In the genomic region with DNA sequence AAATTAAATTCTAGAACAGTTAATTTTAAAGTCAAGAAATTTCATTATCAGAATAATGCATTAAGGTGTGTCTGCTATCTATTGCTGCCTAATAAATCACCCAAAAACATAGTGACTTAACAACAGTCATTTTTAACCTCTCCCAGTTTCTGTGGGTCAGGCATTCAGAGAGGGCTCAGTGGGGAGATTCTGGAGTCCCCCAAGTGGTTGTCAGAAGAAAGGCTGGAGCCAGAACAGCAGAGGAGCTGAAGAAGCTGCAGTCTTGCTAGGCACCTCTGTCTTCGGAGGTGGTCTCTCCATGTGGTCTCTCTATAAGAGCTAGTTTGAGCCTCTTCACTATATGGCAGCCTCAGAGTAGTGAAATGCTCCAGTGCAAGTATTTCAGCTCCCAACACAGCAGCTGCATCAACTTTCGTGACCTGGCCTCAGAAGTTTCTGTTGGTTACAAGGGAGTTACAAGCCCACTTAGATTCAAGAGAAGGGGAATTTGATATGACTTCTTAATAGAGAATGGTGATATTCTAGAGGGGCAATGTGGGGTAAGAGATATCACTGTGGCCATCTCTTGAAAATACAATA, we compare ENCODE assay signal across 30 cellular contexts. TPM values are rescaled to one million over a fixed set of nuclear protein-coding genes. Genes with fewer than 3 reads are reported as not detected.
DNase-seq lines count a peak whose midpoint lies in the region; ATAC-seq and TF ChIP-seq lines count a peak whose summit lies in the region.
"Had no signal": no experiment of that assay in that cellular context is flagged by ENCODE, and none has a peak within 500 bp of the region (broad histone marks: within the 10 kb centered on the region; RNA-seq: fewer than 3 reads in every experiment).

No MANE protein-coding gene starts in this region.

- H2AFZ ChIP-seq in GM23338 = no peak overlapping the region

- TF ChIP-seq CTCF in AG10803 (conservative IDR thresholded peaks at IDR 0.05; ENCODE audit: low read length) (peak; percentile 10), GM23338 (conservative IDR thresholded peaks at IDR 0.05; ENCODE audit: low read depth in 2 of 2) (peak; percentile 25 to 28), astrocyte of the cerebellum (IDR thresholded peaks at IDR 0.05; ENCODE audit: low read depth, low read length, missing control alignments) (peak; percentile 26)

- H3K4me1 Mint-ChIP-seq in GM23338 = peaks cover 10% of the 10 kb centered on the region; the same call in 2 of the 3 replicates

- no CpG with 5 or more reads among the region's 2 CpGs for WGBS in iPS DF 6.9 (ENCODE audit: insufficient coverage, insufficient read length)

- H3K4me1 ChIP-seq in GM23338 (ENCODE audit: insufficient read depth) (peaks cover 8% of the 10 kb centered on the region; the same call in 1 of the 2 replicates), iPS DF 6.9 (ENCODE audit: control insufficient read depth, insufficient read depth, low read length) (no peaks in the 10 kb centered on the region)
- H3K4me1 ChIP-seq: Caco-2, Peyer's patch, SJSA1 had no signal

- no peaks in the 10 kb centered on the region for H3K79me2 ChIP-seq in GM23338 (replicated peaks; ENCODE audit: insufficient read depth)

- no peaks in the 10 kb centered on the region for H3K27me3 ChIP-seq in GM23338 (ENCODE audit: insufficient read depth)
- no peaks in the 10 kb centered on the region for H3K27me3 ChIP-seq in iPS DF 6.9 (ENCODE audit: control insufficient read depth, insufficient read depth, low read length)
- H3K27me3 ChIP-seq: foreskin keratinocyte, Peyer's patch, SJSA1 had no signal

- H3K4me3 ChIP-seq in AG10803 (ENCODE audit: low read length) = no peak overlapping the region
- no peak overlapping the region for H3K4me3 ChIP-seq in GM23338
- no peak overlapping the region for H3K4me3 ChIP-seq in astrocyte of the cerebellum (ENCODE audit: low read depth, low read length)
- H3K4me3 ChIP-seq in iPS DF 6.9 (ENCODE audit: low read length) = no peak overlapping the region
- H3K4me3 ChIP-seq: coronary artery, mucosa of descending colon, Peyer's patch, SJSA1 had no signal

- no peaks in the 10 kb centered on the region for H3K9me3 ChIP-seq in iPS DF 6.9 (ENCODE audit: control insufficient read depth, insufficient read depth, low read length)
- H3K9me3 ChIP-seq: Caco-2, mucosa of descending colon, Peyer's patch, SJSA1 had no signal

- H4K20me1 ChIP-seq in GM23338 (replicated peaks; ENCODE audit: insufficient read depth) = no peaks in the 10 kb centered on the region

- no peaks in the 10 kb centered on the region for H3K36me3 ChIP-seq in GM23338 (ENCODE audit: insufficient read depth)
- no peaks in the 10 kb centered on the region for H3K36me3 ChIP-seq in iPS DF 6.9 (ENCODE audit: control insufficient read depth, insufficient read depth, low read length)
- H3K36me3 ChIP-seq: Peyer's patch, SJSA1 had no signal

- no peak overlapping the region for H3K4me3 Mint-ChIP-seq in GM23338
- H3K4me3 Mint-ChIP-seq: activated CD4-positive, alpha-beta memory T cell treated with anti-CD3 and anti-CD28 coated beads for 36 hours; activated naive CD4-positive, alpha-beta T cell treated with anti-CD3 and anti-CD28 coated beads for 36 hours; activated T-helper 1 cell treated with anti-CD3 and anti-CD28 coated beads, Interleukin-12 subunit alpha, Interleukin-12 subunit beta, Interleukin-2, Interleukin-4 antibody, amounts not matched to agents 30 ng/mL and 10 ng/mL and 1 ng/mL, durations not matched to agents 14 hours and 24 hours and 36 hours; effector memory CD8-positive, alpha-beta T cell had no signal

- H3K27me3 Mint-ChIP-seq in GM23338 (ENCODE audit: insufficient read depth, low read depth, poor library complexity) = no peaks in the 10 kb centered on the region

- no peaks in the 10 kb centered on the region for H3K9me2 ChIP-seq in GM23338 (ENCODE audit: insufficient read depth)

- H3K27ac Mint-ChIP-seq in GM23338 = no peak overlapping the region
- H3K27ac Mint-ChIP-seq: activated CD4-positive, alpha-beta memory T cell treated with anti-CD3 and anti-CD28 coated beads for 36 hours; activated naive CD4-positive, alpha-beta T cell treated with anti-CD3 and anti-CD28 coated beads for 36 hours; activated T-helper 1 cell treated with anti-CD3 and anti-CD28 coated beads, Interleukin-12 subunit alpha, Interleukin-12 subunit beta, Interleukin-2, Interleukin-4 antibody, amounts not matched to agents 30 ng/mL and 10 ng/mL and 1 ng/mL, durations not matched to agents 14 hours and 24 hours and 36 hours; effector memory CD8-positive, alpha-beta T cell; progenitor cell of endocrine pancreas had no signal

- peak; percentile 93 for ATAC-seq in GM23338
- ATAC-seq in HG03520 (IDR thresholded peaks at IDR 0.05; ENCODE audit: unreplicated experiment) = no peak
- ATAC-seq: effector memory CD8-positive, alpha-beta T cell; esophagus mucosa; foreskin keratinocyte; mucosa of descending colon had no signal

- peaks cover 3% of the 10 kb centered on the region; the same call in 1 of the 3 replicates for H3K36me3 Mint-ChIP-seq in GM23338 (ENCODE audit: low read depth)
- H3K36me3 Mint-ChIP-seq: activated CD4-positive, alpha-beta memory T cell treated with anti-CD3 and anti-CD28 coated beads for 36 hours had no signal

- in situ Hi-C loops in astrocyte of the cerebellum (cut with HindIII; ENCODE audit: low sequenced_read_pairs) = loop anchor here (5.0 kb wide), 1 partner anchor 53 kb away; no protein-coding TSS in a partner anchor

- H3K4me2 ChIP-seq in GM23338 = no peak overlapping the region

- no peak overlapping the region for H3K27ac ChIP-seq in GM23338 (ENCODE audit: low read depth)
- H3K27ac ChIP-seq in iPS DF 6.9 (ENCODE audit: low read length) = no peak overlapping the region
- H3K27ac ChIP-seq: C4-2B, coronary artery, foreskin keratinocyte, Peyer's patch, SJSA1 had no signal

- H3F3A ChIP-seq in GM23338 (replicated peaks; ENCODE audit: low read depth) = no peaks in the 10 kb centered on the region

- H3K9me3 Mint-ChIP-seq in GM23338 = peaks cover 4% of the 10 kb centered on the region
- H3K9me3 Mint-ChIP-seq: activated CD4-positive, alpha-beta memory T cell treated with anti-CD3 and anti-CD28 coated beads for 36 hours; activated naive CD4-positive, alpha-beta T cell treated with anti-CD3 and anti-CD28 coated beads for 36 hours; activated T-helper 1 cell treated with anti-CD3 and anti-CD28 coated beads, Interleukin-12 subunit alpha, Interleukin-12 subunit beta, Interleukin-2, Interleukin-4 antibody, amounts not matched to agents 30 ng/mL and 10 ng/mL and 1 ng/mL, durations not matched to agents 14 hours and 24 hours and 36 hours; effector memory CD8-positive, alpha-beta T cell had no signal

- DNase-seq in AG10803 (ENCODE audit: low read depth) (no peak), GM23338 (ENCODE audit: low spot score) (peak; percentile 54), astrocyte of the cerebellum (ENCODE audit: low read depth) (no peak), iPS DF 6.9 (ENCODE audit: low read depth, low spot score) (peak; percentile 13), NOMO-1 treated with dmso at 0.1 percent for 144 hours (lab: John Stamatoyannopoulos, UW; ENCODE audit: unreplicated experiment) (no peak), SIG-M5 treated with dmso at 0.1 percent for 504 hours (lab: John Stamatoyannopoulos, UW; ENCODE audit: unreplicated experiment) (no peak), dedifferentiated amniotic fluid mesenchymal stem cell (ENCODE audit: extremely low spot score) (no peak)
- DNase-seq: activated CD4-positive, alpha-beta memory T cell treated with anti-CD3 and anti-CD28 coated beads for 36 hours; activated CD4-positive, CD25-positive, alpha-beta regulatory T cell treated with anti-CD3 and anti-CD28 coated beads, Interleukin-2, amount 50 U/mL, for 72 hours; activated CD8-positive, alpha-beta memory T cell treated with anti-CD3 and anti-CD28 coated beads, Interleukin-2, amount 50 U/mL, for 4 hours; activated naive CD4-positive, alpha-beta T cell treated with anti-CD3 and anti-CD28 coated beads for 36 hours; amniotic stem cell; Caco-2; effector memory CD8-positive, alpha-beta T cell; foreskin keratinocyte; Karpas-422; mucosa of descending colon; NCI-H187; NCI-H526; Peyer's patch; stimulated activated naive CD4-positive, alpha-beta T cell; T-helper 1 cell had no signal

TF ChIP-seq in GM23338, 12 proteins besides CTCF, POLR2A, EP300 and RAD21 (continues in another document):
- TF ChIP-seq, protein P1, sequence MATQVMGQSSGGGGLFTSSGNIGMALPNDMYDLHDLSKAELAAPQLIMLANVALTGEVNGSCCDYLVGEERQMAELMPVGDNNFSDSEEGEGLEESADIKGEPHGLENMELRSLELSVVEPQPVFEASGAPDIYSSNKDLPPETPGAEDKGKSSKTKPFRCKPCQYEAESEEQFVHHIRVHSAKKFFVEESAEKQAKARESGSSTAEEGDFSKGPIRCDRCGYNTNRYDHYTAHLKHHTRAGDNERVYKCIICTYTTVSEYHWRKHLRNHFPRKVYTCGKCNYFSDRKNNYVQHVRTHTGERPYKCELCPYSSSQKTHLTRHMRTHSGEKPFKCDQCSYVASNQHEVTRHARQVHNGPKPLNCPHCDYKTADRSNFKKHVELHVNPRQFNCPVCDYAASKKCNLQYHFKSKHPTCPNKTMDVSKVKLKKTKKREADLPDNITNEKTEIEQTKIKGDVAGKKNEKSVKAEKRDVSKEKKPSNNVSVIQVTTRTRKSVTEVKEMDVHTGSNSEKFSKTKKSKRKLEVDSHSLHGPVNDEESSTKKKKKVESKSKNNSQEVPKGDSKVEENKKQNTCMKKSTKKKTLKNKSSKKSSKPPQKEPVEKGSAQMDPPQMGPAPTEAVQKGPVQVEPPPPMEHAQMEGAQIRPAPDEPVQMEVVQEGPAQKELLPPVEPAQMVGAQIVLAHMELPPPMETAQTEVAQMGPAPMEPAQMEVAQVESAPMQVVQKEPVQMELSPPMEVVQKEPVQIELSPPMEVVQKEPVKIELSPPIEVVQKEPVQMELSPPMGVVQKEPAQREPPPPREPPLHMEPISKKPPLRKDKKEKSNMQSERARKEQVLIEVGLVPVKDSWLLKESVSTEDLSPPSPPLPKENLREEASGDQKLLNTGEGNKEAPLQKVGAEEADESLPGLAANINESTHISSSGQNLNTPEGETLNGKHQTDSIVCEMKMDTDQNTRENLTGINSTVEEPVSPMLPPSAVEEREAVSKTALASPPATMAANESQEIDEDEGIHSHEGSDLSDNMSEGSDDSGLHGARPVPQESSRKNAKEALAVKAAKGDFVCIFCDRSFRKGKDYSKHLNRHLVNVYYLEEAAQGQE (IDR thresholded peaks at IDR 0.05; ENCODE audit: unreplicated experiment) = no peak
- TF ChIP-seq ZNF331 (CRISPR knock-in tag; IDR thresholded peaks at IDR 0.05; ENCODE audit: low read depth) (no peak), CREB1 (CRISPR knock-in tag; IDR thresholded peaks at IDR 0.05; ENCODE audit: low read depth) (no peak), POLR2AphosphoS5 (IDR thresholded peaks at IDR 0.05; ENCODE audit: low read depth) (no peak), EZH2phosphoT487 (IDR thresholded peaks at IDR 0.05; ENCODE audit: unreplicated experiment) (no peak)

RNA-seq across cellular contexts. Expression of a gene that starts 9.4 kb away (rescaled TPM):
- total RNA-seq in GM23338 (2014; rRNA removed; shearing (Covaris generic)) = not detected in 2 replicates
- polyA plus RNA-seq in GM23338 (2016; fragmentation: Nextera tagmentation; extraction: Ambion mirVana) = not detected in 2 replicates
- total RNA-seq: Caco-2, Daoy had no signal

Comparison
In these comparisons a context has a peak if more than half of its experiments do, and no peak if none do; other contexts are left out.
1. DNase-seq: peak in GM23338 (single experiment) and iPS DF 6.9 (single experiment); none in AG10803 (single experiment), astrocyte of the cerebellum (single experiment), NOMO-1 treated with dmso at 0.1 percent for 144 hours (single experiment), SIG-M5 treated with dmso at 0.1 percent for 504 hours (single experiment) and dedifferentiated amniotic fluid mesenchymal stem cell (single experiment).
2. Peak in every context shown above with its lines, with median percentiles within 50 percentile points of each other: CTCF ChIP-seq.